11 cellular contexts compared by ENCODE assay signal in genomic region chr1:28449904-28450303, GRCh38. TPM values are rescaled to one million over a fixed set of nuclear protein-coding genes. Genes with fewer than 3 reads are reported as not detected.
DNase-seq lines count a peak whose midpoint lies in the region; ATAC-seq, FAIRE-seq and TF ChIP-seq lines count a peak whose summit lies in the region.
"Had no signal": no experiment of that assay in that cellular context is flagged by ENCODE, and none has a peak within 500 bp of the region (broad histone marks: within the 10 kb centered on the region; RNA-seq: fewer than 3 reads in every experiment).

No MANE protein-coding gene starts in this region.

- no peaks in the 10 kb centered on the region for H3K9me3 ChIP-seq in SK-N-SH
- H3K9me3 ChIP-seq in OCI-LY1 (ENCODE audit: low read length) = no peaks in the 10 kb centered on the region
- H3K9me3 ChIP-seq in K562 (replicated peaks; ENCODE audit: control insufficient read depth, insufficient read depth, low read depth, low read length) = no peaks in the 10 kb centered on the region
- H3K9me3 ChIP-seq: right atrium auricular region had no signal

- H2AFZ ChIP-seq in SK-N-SH (ENCODE audit: low read depth) (no peak overlapping the region), OCI-LY1 (ENCODE audit: low read length) (no peak overlapping the region), K562 (ENCODE audit: low read depth, low read length) (no peak overlapping the region)

- no peaks in the 10 kb centered on the region for H3K9me1 ChIP-seq in K562 (ENCODE audit: control insufficient read depth, insufficient read depth, low read length)

- WGBS in SK-N-SH (ENCODE audit: low lambda C conversion rate) = 88% methylated on average over 1 of the region's 1 CpG
- 0% methylated on average over 1 of the region's 1 CpG for WGBS in K562 (ENCODE audit: insufficient coverage, low coverage, missing lambda C conversion rate)

- H3K27ac ChIP-seq in SK-N-SH (ENCODE audit: low read depth in 2 of 2, low read length in 1 of 2) = peak overlapping the region in 1 of 2 experiments; percentile 26; a peak in 1 of 4 replicates
- peak overlapping the region; percentile 57 for H3K27ac ChIP-seq in OCI-LY1 (ENCODE audit: low read depth, low read length, poor library complexity, severe bottlenecking)
- H3K27ac ChIP-seq in K562 (ENCODE audit: extremely low read depth, low read depth, low read length) = peak overlapping the region; percentile 64; the same call in 1 of the 3 replicates
- H3K27ac ChIP-seq: right atrium auricular region had no signal

- H3K4me2 ChIP-seq in SK-N-SH (no peak overlapping the region), OCI-LY1 (ENCODE audit: low read length) (0 out of 2 replicates have a peak overlapping the region, but pooled peaks have one; percentile 0), K562 (ENCODE audit: insufficient read depth, low read length) (no peak overlapping the region)

- intact Hi-C loops in K562 (cut with micrococcal nuclease) = no loop called here

- no peak overlapping the region for H3K4me3 ChIP-seq in SK-N-SH (ENCODE audit: low read depth in 2 of 2, low read length in 1 of 2)
- H3K4me3 ChIP-seq in OCI-LY1 (ENCODE audit: low read depth, low read length, poor library complexity, severe bottlenecking) = no peak overlapping the region
- H3K4me3 ChIP-seq in K562 = no peak overlapping the region
- H3K4me3 ChIP-seq: right atrium auricular region had no signal

- POLR2A ChIA-PET in SK-N-SH (lab: Yijun Ruan, JAX) (interaction anchor here (0.6 kb wide), 1 partner anchor 131 kb away, joined by 3 read pairs; no protein-coding TSS in a partner anchor), K562 (lab: Yijun Ruan, JAX) (interaction anchor here (1.0 to 1.4 kb wide), 4 partner anchors 19 to 55 kb away, joined by 3 to 4 read pairs (median 4); no protein-coding TSS in a partner anchor)

- TF ChIP-seq EP300 in SK-N-SH (IDR thresholded peaks at IDR 0.05; ENCODE audit: borderline replicate concordance in 1 of 2, low read depth in 1 of 2, low read length in 1 of 2) (no peak), K562 (IDR thresholded peaks at IDR 0.05; ENCODE audit: low read length) (peak; percentile 79; the same call in 1 of the 2 replicates)

- no peak for TF ChIP-seq POLR2A in K562 (conservative IDR thresholded peaks at IDR 0.05)

- DNase-seq in SK-N-SH (peak; percentile 33), K562 (ENCODE audit: extremely low read depth in 1 of 4, low spot score in 3 of 4) (peak; percentile 60 to 88 (median 73)), NCI-H1092 treated with DMSO at 0.1 percent for 48 hours (lab: John Stamatoyannopoulos, UW) (no peak), NCI-H128 (lab: John Stamatoyannopoulos, UW; ENCODE audit: unreplicated experiment) (no peak), NCI-H2227 (lab: John Stamatoyannopoulos, UW; ENCODE audit: unreplicated experiment) (no peak)
- peak in 2 of 3 experiments; percentile 8 to 21 for DNase-seq in stimulated activated CD4-positive, alpha-beta T cell treated with anti-CD3 and anti-CD28 coated beads, TNF-alpha, amount 100 ng/mL, for 24 hours (ENCODE audit: low read depth in 3 of 3)
- DNase-seq: trophoblast cell had no signal

- H3K27me3 ChIP-seq in SK-N-SH (ENCODE audit: insufficient read depth) = no peaks in the 10 kb centered on the region
- H3K27me3 ChIP-seq in OCI-LY1 (ENCODE audit: insufficient read depth, low read length) = no peaks in the 10 kb centered on the region
- H3K27me3 ChIP-seq in K562 (ENCODE audit: control insufficient read depth in 2 of 2, insufficient read depth in 2 of 2, low read length in 2 of 2) = no peaks in the 10 kb centered on the region
- H3K27me3 ChIP-seq: right atrium auricular region had no signal

- peaks cover 18% of the 10 kb centered on the region for H3F3A ChIP-seq in SK-N-SH (replicated peaks; ENCODE audit: insufficient read depth)
- no peaks in the 10 kb centered on the region; the same call in 1 of the 2 replicates for H3F3A ChIP-seq in OCI-LY1 (ENCODE audit: insufficient read depth, low read length)

- TF ChIP-seq RAD21 in SK-N-SH (IDR thresholded peaks at IDR 0.05; ENCODE audit: low read length) (no peak), K562 (CRISPR knock-in tag; conservative IDR thresholded peaks at IDR 0.05 in 1 of 2, IDR thresholded peaks at IDR 0.05 in 1 of 2) (0 out of 4 replicates have a peak, but pooled peaks of 1 of the 2 experiments have one; percentile 7)

- in situ Hi-C loops in K562 (cut with MboI) = loop anchor here (25.0 kb wide), 1 partner anchor 1362 kb away; no protein-coding TSS in a partner anchor

- FAIRE-seq in K562 (lab: Jason Lieb, UNC) = peak; percentile 82
- FAIRE-seq: A204.1 had no signal

- H3K4me1 ChIP-seq in SK-N-SH (ENCODE audit: control insufficient read depth in 1 of 2, insufficient read depth in 2 of 2, low read depth in 1 of 2, low read length in 1 of 2) = peaks cover 2 to 7% of the 10 kb centered on the region in 2 experiments; a peak in 2 of 4 replicates
- peaks cover 27% of the 10 kb centered on the region for H3K4me1 ChIP-seq in OCI-LY1 (ENCODE audit: insufficient read depth, low read length, severe bottlenecking)
- peaks cover 16 to 20% of the 10 kb centered on the region in 2 experiments for H3K4me1 ChIP-seq in K562 (replicated peaks in 1 of 2; ENCODE audit: control insufficient read depth in 2 of 2, insufficient read depth in 2 of 2, low read length in 2 of 2)
- H3K4me1 ChIP-seq: right atrium auricular region had no signal

- TF ChIP-seq CTCF in SK-N-SH (IDR thresholded peaks at IDR 0.05) (no peak), OCI-LY1 (IDR thresholded peaks at IDR 0.05; ENCODE audit: low read length) (no peak), K562 (IDR thresholded peaks at IDR 0.05 in 2 of 3, conservative IDR thresholded peaks at IDR 0.05 in 1 of 3; ENCODE audit: insufficient read depth in 2 of 3, low read depth in 1 of 3, low read length in 3 of 3) (no peak)

- no TSS peak for BruUV-seq in K562 (replicated peaks; lab: Mats Ljungman, UMichigan)

- H3K9me2 ChIP-seq in SK-N-SH (no peaks in the 10 kb centered on the region), OCI-LY1 (ENCODE audit: low read depth, low read length) (no peaks in the 10 kb centered on the region)

- CTCF ChIA-PET in SK-N-SH (lab: Yijun Ruan, JAX) = interaction anchor here (0.6 kb wide), 1 partner anchor 8 kb away, joined by 3 read pairs; no protein-coding TSS in a partner anchor
- CTCF ChIA-PET in K562 (lab: Yijun Ruan, JAX; ENCODE audit: low intra/inter-chr PET ratio) = no interaction called here

- no peak overlapping the region for H3K9ac ChIP-seq in SK-N-SH
- H3K9ac ChIP-seq in OCI-LY1 (ENCODE audit: low read length) = no peak overlapping the region
- peak overlapping the region in 1 of 2 experiments; percentile 31; a peak in 1 of 4 replicates for H3K9ac ChIP-seq in K562 (ENCODE audit: insufficient read depth in 1 of 2, low read depth in 2 of 2, low read length in 2 of 2)

- H3K79me2 ChIP-seq in SK-N-SH (ENCODE audit: insufficient read depth) (peaks cover 82% of the 10 kb centered on the region), OCI-LY1 (ENCODE audit: insufficient read depth, low read length) (no peaks in the 10 kb centered on the region), K562 (ENCODE audit: control insufficient read depth, insufficient read depth, low read length) (peaks cover 7% of the 10 kb centered on the region; the same call in 1 of the 3 replicates)

- H4K20me1 ChIP-seq in SK-N-SH (ENCODE audit: insufficient read depth) (0 out of 2 replicates have a peak, but pooled peaks cover 3% of the 10 kb centered on the region), OCI-LY1 (ENCODE audit: insufficient read depth, low read length) (no peaks in the 10 kb centered on the region), K562 (replicated peaks; ENCODE audit: control insufficient read depth, insufficient read depth, low read length) (no peaks in the 10 kb centered on the region)

- ATAC-seq in SK-N-SH treated with all-trans-retinoic acid at 6 μM for 48 hours (no peak; the same call in 2 of the 3 replicates), K562 (peak; percentile 90)

- peaks cover 0 to 9% of the 10 kb centered on the region in 2 experiments for H3K36me3 ChIP-seq in SK-N-SH (replicated peaks in 1 of 2; ENCODE audit: control insufficient read depth in 1 of 2, insufficient read depth in 2 of 2, low read length in 1 of 2)
- H3K36me3 ChIP-seq in OCI-LY1 (ENCODE audit: insufficient read depth, low read length) = no peaks in the 10 kb centered on the region
- peaks cover 6% of the 10 kb centered on the region; the same call in 1 of the 3 replicates for H3K36me3 ChIP-seq in K562 (ENCODE audit: control insufficient read depth, insufficient read depth, low read length)

TF ChIP-seq in SK-N-SH, 30 proteins besides CTCF, POLR2A, EP300 and RAD21 (continues in another document):
- no peak for TF ChIP-seq SIN3A (IDR thresholded peaks at IDR 0.05; ENCODE audit: borderline replicate concordance, low read depth, low read length)
- TF ChIP-seq SMC3 (IDR thresholded peaks at IDR 0.05; ENCODE audit: low read depth, low read length) = no peak

TF ChIP-seq in SK-N-SH treated with all-trans-retinoic acid at 6 μM for 48 hours, 23 proteins besides CTCF, POLR2A, EP300 and RAD21 (continues in another document):
- TF ChIP-seq BACH2 (CRISPR knock-in tag; IDR thresholded peaks at IDR 0.05; ENCODE audit: borderline replicate concordance) (no peak), TCF4 (CRISPR knock-in tag; IDR thresholded peaks at IDR 0.05; ENCODE audit: borderline replicate concordance) (no peak)

TF ChIP-seq in K562, 482 proteins besides CTCF, POLR2A, EP300 and RAD21 (continues in another document):
- TF ChIP-seq STAT5A (IDR thresholded peaks at IDR 0.05; ENCODE audit: borderline replicate concordance, low read length) = peak; percentile 58

RNA-seq across cellular contexts. Expression of gene RCC1, which starts 55.9 kb away (rescaled TPM):
- polyA plus RNA-seq in SK-N-SH (2012; rRNA removed) (56.2 and 61.0 TPM in 2 replicates), K562 (2011; rRNA removed) (93.5 and 118 TPM in 2 replicates), K562 (2014; fragmentation: Illumina TruSeq; extraction: Trizol) (187 and 202 TPM in 2 replicates), K562 (2014; fragmentation: Nextera tagmentation; extraction: Ambion mirVana) (10 to 100 TPM; 16.4 to 28.1 TPM), K562 (2014; rRNA removed) (142 TPM in 2 replicates)
- polyA plus RNA-seq in SK-N-SH (2012; cell fraction: cytosol; rRNA removed) = 37.6 and 56.7 TPM in 2 replicates
- 51.9 and 53.7 TPM in 2 replicates for polyA plus RNA-seq in SK-N-SH (2012; cell fraction: nucleus; rRNA removed)
- total RNA-seq in K562 (2011; cell fraction: chromatin; rRNA removed; ENCODE audit: low replicate concordance) = 64.6 and 140 TPM in 2 replicates
- total RNA-seq in K562 (2011; cell fraction: nucleolus; rRNA removed) = 103 and 112 TPM in 2 replicates
- 79.6 and 82.3 TPM in 2 replicates for total RNA-seq in K562 (2011; cell fraction: nucleoplasm; rRNA removed)
- total RNA-seq in K562 (2014; rRNA removed) (106 and 126 TPM in 2 replicates), K562 (2014; rRNA removed; fragmentation: Illumina TruSeq; extraction: Trizol) (96.5 and 107 TPM in 2 replicates), K562 (2015; rRNA removed; fragmentation: Illumina TruSeq; extraction: Trizol) (134 and 139 TPM in 2 replicates), K562 (2021) (126 and 149 TPM in 2 replicates)
- polyA plus RNA-seq in K562 (2011; cell fraction: cytosol; rRNA removed) = 87.8 and 89.2 TPM in 2 replicates
- 78.2 and 92.8 TPM in 2 replicates for polyA plus RNA-seq in K562 (2011; cell fraction: nucleus; rRNA removed)
- polyA plus RNA-seq in K562 (2012) = 94.3 and 129 TPM in 2 replicates
- 102 and 113 TPM in 2 replicates for polyA minus RNA-seq in K562 (2011; rRNA and poly(A)+ RNA removed)
- polyA minus RNA-seq in K562 (2011; cell fraction: cytosol; rRNA and poly(A)+ RNA removed) = 61.3 and 61.4 TPM in 2 replicates
- 26.4 and 52.8 TPM in 2 replicates for polyA minus RNA-seq in K562 (2011; cell fraction: nucleus; rRNA and poly(A)+ RNA removed)

Comparison
In these comparisons a context has a peak if more than half of its experiments do, and no peak if none do; other contexts are left out.
1. DNase-seq: peak in SK-N-SH (single experiment), K562 (4 of 4) and stimulated activated CD4-positive, alpha-beta T cell treated with anti-CD3 and anti-CD28 coated beads, TNF-alpha, amount 100 ng/mL, for 24 hours (2 of 3); none in NCI-H1092 treated with DMSO at 0.1 percent for 48 hours (single experiment), NCI-H128 (single experiment) and NCI-H2227 (single experiment).
2. Of the 27 proteins assayed by ChIP-seq in both K562 and SK-N-SH: peak only in K562: EP300, NFIC and POLR2AphosphoS5; only in SK-N-SH: none; in both: none; in neither: 20; mixed calls (peak in some experiments, not most) for 4.